ENCODE assay signal across 30 cellular contexts in the genomic region with DNA sequence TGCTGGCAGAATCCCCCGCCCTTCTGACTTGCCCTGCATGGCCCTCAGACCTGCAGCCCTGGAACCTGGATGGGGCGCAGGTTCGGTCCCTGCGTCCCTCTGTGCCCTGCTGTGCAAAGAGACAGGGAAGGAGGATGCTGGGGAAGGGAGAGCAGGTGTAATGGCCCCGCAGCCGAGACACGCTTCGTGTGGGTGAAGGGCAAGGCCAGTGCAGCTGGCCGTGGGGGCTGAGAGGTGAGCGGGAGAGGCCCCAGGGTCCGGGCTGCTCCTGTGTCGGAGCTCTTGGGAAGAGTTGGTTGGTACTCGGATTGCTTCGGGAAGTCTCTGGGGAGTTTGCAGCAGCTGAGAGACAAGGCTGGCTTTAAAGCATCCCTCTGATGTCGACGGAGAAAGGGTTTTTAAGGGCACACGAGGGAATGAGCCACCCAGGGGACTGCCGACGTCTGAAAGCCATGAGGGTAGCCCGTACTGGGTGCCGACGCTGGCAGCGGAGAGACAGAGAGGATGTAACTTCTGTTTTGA. TPM values are rescaled to one million over a fixed set of nuclear protein-coding genes. Genes with fewer than 3 reads are reported as not detected.
DNase-seq lines count a peak whose midpoint lies in the region; ATAC-seq and TF ChIP-seq lines count a peak whose summit lies in the region.
"Had no signal": no experiment of that assay in that cellular context is flagged by ENCODE, and none has a peak within 500 bp of the region (broad histone marks: within the 10 kb centered on the region; RNA-seq: fewer than 3 reads in every experiment).

No MANE protein-coding gene starts in this region.

- H3K79me2 ChIP-seq in osteoblast (ENCODE audit: insufficient read depth, low read length): peaks cover 23% of the 10 kb centered on the region

- H3K4me1 ChIP-seq in Peyer's patch: no peaks in the 10 kb centered on the region
- no peaks in the 10 kb centered on the region for H3K4me1 ChIP-seq in osteoblast (ENCODE audit: insufficient read depth, low read length)
- H3K4me1 ChIP-seq: esophagus muscularis mucosa, heart left ventricle, psoas muscle, suprapubic skin had no signal

- H3K36me3 ChIP-seq in Peyer's patch (no peaks in the 10 kb centered on the region), osteoblast (ENCODE audit: insufficient read depth, low read length) (no peaks in the 10 kb centered on the region)
- H3K36me3 ChIP-seq: esophagus muscularis mucosa, heart left ventricle, suprapubic skin had no signal

- no peak for TF ChIP-seq POLR2A in Peyer's patch (IDR thresholded peaks at IDR 0.05)

- H3K27me3 ChIP-seq in Peyer's patch: peaks cover 0 to under 1% of the 10 kb centered on the region in 2 donors
- H3K27me3 ChIP-seq in osteoblast (ENCODE audit: insufficient read depth, low read length): peaks cover 4% of the 10 kb centered on the region

- no peak overlapping the region for H3K4me2 ChIP-seq in osteoblast (ENCODE audit: insufficient read depth, low read length)

- POLR2A ChIA-PET in activated CD4-positive, alpha-beta T cell treated with anti-CD3 and anti-CD28 coated beads for 36 hours (lab: Charles Lee): no interaction called here

- H3K9me3 ChIP-seq in Peyer's patch (no peaks in the 10 kb centered on the region), osteoblast (ENCODE audit: low read depth, low read length) (no peaks in the 10 kb centered on the region)
- H3K9me3 ChIP-seq: esophagus muscularis mucosa, heart left ventricle, psoas muscle, suprapubic skin had no signal

- no peak overlapping the region for H3K4me3 ChIP-seq in Peyer's patch
- H3K4me3 ChIP-seq in osteoblast (ENCODE audit: insufficient read depth, low read length): no peak overlapping the region
- H3K4me3 ChIP-seq: esophagus muscularis mucosa, heart left ventricle, lung, psoas muscle, suprapubic skin had no signal

- H2AFZ ChIP-seq in osteoblast (ENCODE audit: low read length): no peak overlapping the region

- no peak overlapping the region for H3K4me3 Mint-ChIP-seq in activated naive CD8-positive, alpha-beta T cell treated with anti-CD3 and anti-CD28 coated beads for 36 hours
- no peak overlapping the region for H3K4me3 Mint-ChIP-seq in activated CD4-positive, alpha-beta T cell treated with anti-CD3 and anti-CD28 coated beads for 36 hours
- H3K4me3 Mint-ChIP-seq: CD4-positive, alpha-beta memory T cell; central memory CD8-positive, alpha-beta T cell; HFFc6; naive thymus-derived CD4-positive, alpha-beta T cell; stimulated activated naive B cell treated with anti-CD40 and anti-IgM and Interleukin-4, amounts not matched to agents 10 μg/mL and 1 μg/mL and 100 μg/mL, for 72 hours; T-cell had no signal

- intact Hi-C loops in activated CD4-positive, alpha-beta T cell treated with anti-CD3 and anti-CD28 coated beads for 36 hours (cut with DNase I, micrococcal nuclease): no loop called here

- no peaks in the 10 kb centered on the region for H4K20me1 ChIP-seq in osteoblast (ENCODE audit: insufficient read depth, low read length)

- no peaks in the 10 kb centered on the region for H3K4me1 Mint-ChIP-seq in activated naive CD8-positive, alpha-beta T cell treated with anti-CD3 and anti-CD28 coated beads for 36 hours
- no peaks in the 10 kb centered on the region for H3K4me1 Mint-ChIP-seq in activated CD4-positive, alpha-beta T cell treated with anti-CD3 and anti-CD28 coated beads for 36 hours
- H3K4me1 Mint-ChIP-seq: CD4-positive, alpha-beta memory T cell; central memory CD8-positive, alpha-beta T cell; naive thymus-derived CD4-positive, alpha-beta T cell; T-cell had no signal

- H3K27ac ChIP-seq in Peyer's patch (no peak overlapping the region), osteoblast (ENCODE audit: low read depth, low read length) (no peak overlapping the region)
- H3K27ac ChIP-seq: esophagus muscularis mucosa, heart left ventricle, psoas muscle, RWPE1, suprapubic skin had no signal

- no peak for ATAC-seq in activated CD4-positive, alpha-beta T cell treated with anti-CD3 and anti-CD28 coated beads for 36 hours
- ATAC-seq: naive thymus-derived CD4-positive, alpha-beta T cell; psoas muscle; stimulated activated naive B cell treated with anti-CD40 and anti-IgM and Interleukin-4, amounts not matched to agents 10 μg/mL and 1 μg/mL and 100 μg/mL, for 72 hours; T-cell had no signal

- no peak overlapping the region for H3K27ac Mint-ChIP-seq in activated naive CD8-positive, alpha-beta T cell treated with anti-CD3 and anti-CD28 coated beads for 36 hours
- no peak overlapping the region for H3K27ac Mint-ChIP-seq in activated CD4-positive, alpha-beta T cell treated with anti-CD3 and anti-CD28 coated beads for 36 hours
- H3K27ac Mint-ChIP-seq: CD4-positive, alpha-beta memory T cell; HFFc6; stimulated activated naive B cell treated with anti-CD40 and anti-IgM and Interleukin-4, amounts not matched to agents 10 μg/mL and 1 μg/mL and 100 μg/mL, for 72 hours; T-cell had no signal

- CTCF ChIA-PET in activated CD4-positive, alpha-beta T cell treated with anti-CD3 and anti-CD28 coated beads for 36 hours (lab: Charles Lee): no interaction called here

- no peaks in the 10 kb centered on the region for H3K9me3 Mint-ChIP-seq in activated naive CD8-positive, alpha-beta T cell treated with anti-CD3 and anti-CD28 coated beads for 36 hours
- no peaks in the 10 kb centered on the region for H3K9me3 Mint-ChIP-seq in activated CD4-positive, alpha-beta T cell treated with anti-CD3 and anti-CD28 coated beads for 36 hours (ENCODE audit: low read depth)
- H3K9me3 Mint-ChIP-seq: central memory CD8-positive, alpha-beta T cell; HFFc6; naive thymus-derived CD4-positive, alpha-beta T cell had no signal

- DNase-seq in activated CD4-positive, CD25-positive, alpha-beta regulatory T cell treated with anti-CD3 and anti-CD28 coated beads, Interleukin-2, amount 50 U/mL, for 72 hours: peak; percentile 15
- no peak for DNase-seq in activated CD4-positive, CD25-positive, alpha-beta regulatory T cell (lab: John Stamatoyannopoulos, UW)
- peak; percentile 2 for DNase-seq in AG20443 (ENCODE audit: low spot score)
- DNase-seq in Peyer's patch: peak in 2 of 3 donors; percentile 11 to 30
- peak; percentile 25 for DNase-seq in osteoblast (ENCODE audit: insufficient read length, low spot score, missing footprints)
- DNase-seq in activated naive CD8-positive, alpha-beta T cell treated with anti-CD3 and anti-CD28 coated beads for 36 hours: no peak
- no peak for DNase-seq in H4 (ENCODE audit: low spot score)
- no peak for DNase-seq in activated CD4-positive, alpha-beta T cell treated with anti-CD3 and anti-CD28 coated beads for 36 hours
- DNase-seq: activated CD4-positive, alpha-beta T cell treated with anti-CD3 and anti-CD28 coated beads, Interleukin-2, amount 50 U/mL, for 1 hour; CD4-positive, alpha-beta memory T cell; dermis blood vessel endothelial cell; foreskin fibroblast; HFFc6; IMR-90; kidney glomerular epithelial cell; NCI-H1436 treated with DMSO at 0.1 percent for 48 hours; NCI-H510A; nucleus accumbens; psoas muscle; stimulated activated naive B cell treated with anti-CD40 and anti-IgM and Interleukin-4, amounts not matched to agents 10 μg/mL and 1 μg/mL and 100 μg/mL, for 72 hours had no signal

- TF ChIP-seq CTCF in Peyer's patch (IDR thresholded peaks at IDR 0.05): no peak
- no peak for TF ChIP-seq CTCF in osteoblast (IDR thresholded peaks at IDR 0.05; ENCODE audit: extremely low read depth, low read depth, low read length)

- peaks cover 25% of the 10 kb centered on the region for H3K27me3 Mint-ChIP-seq in activated naive CD8-positive, alpha-beta T cell treated with anti-CD3 and anti-CD28 coated beads for 36 hours
- peaks cover 8% of the 10 kb centered on the region for H3K27me3 Mint-ChIP-seq in activated CD4-positive, alpha-beta T cell treated with anti-CD3 and anti-CD28 coated beads for 36 hours

- no peaks in the 10 kb centered on the region for H3K36me3 Mint-ChIP-seq in activated naive CD8-positive, alpha-beta T cell treated with anti-CD3 and anti-CD28 coated beads for 36 hours
- H3K36me3 Mint-ChIP-seq in activated CD4-positive, alpha-beta T cell treated with anti-CD3 and anti-CD28 coated beads for 36 hours (ENCODE audit: low read depth): no peaks in the 10 kb centered on the region
- H3K36me3 Mint-ChIP-seq: CD4-positive, alpha-beta memory T cell; T-cell had no signal

RNA-seq across cellular contexts. Expression of a gene that starts 6.5 kb away (rescaled TPM):
- under 1 TPM in 1 of 4 donors, not detected in 3; 0.80 TPM for total RNA-seq in Peyer's patch
- total RNA-seq in osteoblast: 12.7 and 14.1 TPM in 2 replicates
- under 1 TPM; 0.14 to 0.19 TPM for total RNA-seq in activated naive CD8-positive, alpha-beta T cell treated with anti-CD3 and anti-CD28 coated beads for 36 hours
- total RNA-seq in H4 (2014; rRNA removed; shearing (Covaris generic)): 0.37 and 0.41 TPM in 2 replicates
- under 1 TPM; 0.05 to 0.09 TPM for total RNA-seq in activated CD4-positive, alpha-beta T cell treated with anti-CD3 and anti-CD28 coated beads for 36 hours
- total RNA-seq: LHCN-M2, OCI-LY7 had no signal

Comparison
In these comparisons a context has a peak if more than half of its experiments do, and no peak if none do; other contexts are left out.
1. DNase-seq: peak in activated CD4-positive, CD25-positive, alpha-beta regulatory T cell treated with anti-CD3 and anti-CD28 coated beads, Interleukin-2, amount 50 U/mL, for 72 hours (single experiment), AG20443 (single experiment), Peyer's patch (2 of 3) and osteoblast (single experiment); none in activated CD4-positive, CD25-positive, alpha-beta regulatory T cell (0 of 4), activated naive CD8-positive, alpha-beta T cell treated with anti-CD3 and anti-CD28 coated beads for 36 hours (single experiment), H4 (single experiment) and activated CD4-positive, alpha-beta T cell treated with anti-CD3 and anti-CD28 coated beads for 36 hours (single experiment).